ENCODE assay signal across 16 cellular contexts in the genomic region with DNA sequence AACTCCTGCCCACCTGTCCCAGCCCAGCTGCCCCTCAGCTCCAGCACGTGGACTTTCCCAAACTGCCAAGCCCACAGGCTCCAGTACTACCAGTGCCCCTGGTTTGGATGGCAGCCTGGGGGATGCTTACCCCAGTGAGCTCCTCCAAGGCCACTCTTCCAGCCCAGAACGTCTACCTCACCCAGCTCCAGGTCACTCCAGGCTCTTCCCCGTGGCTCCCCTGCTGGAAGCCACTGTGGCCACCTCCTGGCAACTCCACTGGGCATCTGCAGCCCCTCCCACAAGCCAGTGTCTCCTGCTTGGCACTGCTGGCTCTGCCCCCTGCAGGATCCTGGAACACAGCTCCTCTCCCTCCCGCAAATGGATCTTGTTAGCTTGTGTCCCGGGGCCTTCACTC. TPM values are rescaled to one million over a fixed set of nuclear protein-coding genes. Genes with fewer than 3 reads are reported as not detected.
DNase-seq lines count a peak whose midpoint lies in the region; ATAC-seq, FAIRE-seq and TF ChIP-seq lines count a peak whose summit lies in the region.
"Had no signal": no experiment of that assay in that cellular context is flagged by ENCODE, and none has a peak within 500 bp of the region (broad histone marks: within the 10 kb centered on the region; RNA-seq: fewer than 3 reads in every experiment).

No MANE protein-coding gene starts in this region.

- H3K4me3 Mint-ChIP-seq in T-helper 17 cell = peak overlapping the region; percentile 62
- no peak overlapping the region for H3K4me3 Mint-ChIP-seq in activated CD8-positive, alpha-beta T cell treated with anti-CD3 and anti-CD28 coated beads for 36 hours
- H3K4me3 Mint-ChIP-seq in CD8-positive, alpha-beta T cell = no peak overlapping the region

- intact Hi-C loops in activated CD8-positive, alpha-beta T cell treated with anti-CD3 and anti-CD28 coated beads for 36 hours (cut with micrococcal nuclease) = no loop called here
- intact Hi-C loops in CD8-positive, alpha-beta T cell (cut with DNase I, micrococcal nuclease) = no loop called here

- H3K4me3 ChIP-seq in CD8-positive, alpha-beta T cell (ENCODE audit: low read depth, low read length) = no peak overlapping the region
- H3K4me3 ChIP-seq: lung, ovary had no signal

- no peak overlapping the region for H3K27ac ChIP-seq in CD8-positive, alpha-beta T cell (ENCODE audit: low read depth, low read length)
- H3K27ac ChIP-seq: ovary had no signal

- H3K27me3 Mint-ChIP-seq in T-helper 17 cell = peaks cover 6% of the 10 kb centered on the region
- H3K27me3 Mint-ChIP-seq in activated CD8-positive, alpha-beta T cell treated with anti-CD3 and anti-CD28 coated beads for 36 hours = no peaks in the 10 kb centered on the region
- H3K27me3 Mint-ChIP-seq in CD8-positive, alpha-beta T cell (ENCODE audit: low read depth) = no peaks in the 10 kb centered on the region

- no peak for ATAC-seq in T-helper 17 cell
- ATAC-seq in activated CD8-positive, alpha-beta T cell treated with anti-CD3 and anti-CD28 coated beads for 36 hours = no peak
- no peak for ATAC-seq in CD8-positive, alpha-beta T cell

- H3K27ac Mint-ChIP-seq in T-helper 17 cell = peak overlapping the region; percentile 67
- H3K27ac Mint-ChIP-seq in activated CD8-positive, alpha-beta T cell treated with anti-CD3 and anti-CD28 coated beads for 36 hours = no peak overlapping the region
- H3K27ac Mint-ChIP-seq in CD8-positive, alpha-beta T cell = no peak overlapping the region

- no peaks in the 10 kb centered on the region for H3K36me3 Mint-ChIP-seq in T-helper 17 cell (ENCODE audit: low read depth)
- H3K36me3 Mint-ChIP-seq in activated CD8-positive, alpha-beta T cell treated with anti-CD3 and anti-CD28 coated beads for 36 hours (ENCODE audit: low read depth) = no peaks in the 10 kb centered on the region
- H3K36me3 Mint-ChIP-seq in CD8-positive, alpha-beta T cell = no peaks in the 10 kb centered on the region

- POLR2A ChIA-PET in activated CD8-positive, alpha-beta T cell treated with anti-CD3 and anti-CD28 coated beads for 36 hours (lab: Charles Lee) = no interaction called here
- POLR2A ChIA-PET in CD8-positive, alpha-beta T cell (lab: Charles Lee) = no interaction called here

- H3K36me3 ChIP-seq in CD8-positive, alpha-beta T cell (ENCODE audit: insufficient read depth, low read length) = no peaks in the 10 kb centered on the region
- H3K36me3 ChIP-seq: ovary had no signal

- CTCF ChIA-PET in activated CD8-positive, alpha-beta T cell treated with anti-CD3 and anti-CD28 coated beads for 36 hours (lab: Charles Lee) = interaction anchor here (1.0 kb wide), 1 partner anchor 15 kb away, joined by 3 read pairs; no protein-coding TSS in a partner anchor
- CTCF ChIA-PET in CD8-positive, alpha-beta T cell (lab: Charles Lee) = no interaction called here

- TF ChIP-seq POLR2A in H54 (IDR thresholded peaks at IDR 0.05; ENCODE audit: low read depth, low read length) = no peak

- no peaks in the 10 kb centered on the region for H3K4me1 ChIP-seq in CD8-positive, alpha-beta T cell (ENCODE audit: insufficient read depth, low read length)

- no peak for FAIRE-seq in H54 (lab: Jason Lieb, UNC)

- H3K9me3 ChIP-seq in T-helper 17 cell (ENCODE audit: control insufficient read depth, low read length, poor library complexity, severe bottlenecking) = no peaks in the 10 kb centered on the region
- H3K9me3 ChIP-seq in CD8-positive, alpha-beta T cell (ENCODE audit: low read length) = no peaks in the 10 kb centered on the region
- H3K9me3 ChIP-seq: ovary had no signal

- H3K27me3 ChIP-seq in CD8-positive, alpha-beta T cell (ENCODE audit: insufficient read depth, low read length) = no peaks in the 10 kb centered on the region
- H3K27me3 ChIP-seq: ovary had no signal

- DNase-seq in A172 (ENCODE audit: low spot score) = peak; percentile 79
- peak; percentile 84 for DNase-seq in H54 (ENCODE audit: insufficient read length, low spot score)
- no peak for DNase-seq in T-helper 17 cell
- peak; percentile 30 for DNase-seq in medulla oblongata (ENCODE audit: extremely low spot score)
- DNase-seq in NCI-H526 treated with DMSO at 0.1 percent for 48 hours (lab: John Stamatoyannopoulos, UW) = no peak
- no peak for DNase-seq in globus pallidus (ENCODE audit: low spot score)
- no peak for DNase-seq in activated CD8-positive, alpha-beta T cell treated with anti-CD3 and anti-CD28 coated beads for 36 hours
- DNase-seq in CD8-positive, alpha-beta T cell = no peak
- DNase-seq: activated T-cell treated with anti-CD3 and anti-CD28 coated beads, Interleukin-2, amount 50 U/mL, for 1 hour; amniotic stem cell; effector CD4-positive, alpha-beta T cell; MV-4-11; ovary; stimulated activated CD4-positive, alpha-beta T cell treated with anti-CD3 and anti-CD28 coated beads, Interleukin-4, amount 100 ng/mL, for 4 hours; stimulated activated naive CD4-positive, alpha-beta T cell treated with Interleukin-2 at 50 U/mL for 16 hours had no signal

- no peak for TF ChIP-seq CTCF in activated CD8-positive, alpha-beta T cell treated with anti-CD3 and anti-CD28 coated beads for 36 hours (IDR thresholded peaks at IDR 0.05)
- TF ChIP-seq CTCF in CD8-positive, alpha-beta T cell (IDR thresholded peaks at IDR 0.05) = no peak

- H3K9me3 Mint-ChIP-seq in activated CD8-positive, alpha-beta T cell treated with anti-CD3 and anti-CD28 coated beads for 36 hours = no peaks in the 10 kb centered on the region
- no peaks in the 10 kb centered on the region for H3K9me3 Mint-ChIP-seq in CD8-positive, alpha-beta T cell

- peaks cover 12% of the 10 kb centered on the region for H3K4me1 Mint-ChIP-seq in T-helper 17 cell
- H3K4me1 Mint-ChIP-seq in activated CD8-positive, alpha-beta T cell treated with anti-CD3 and anti-CD28 coated beads for 36 hours (ENCODE audit: low read depth) = peaks cover 5% of the 10 kb centered on the region
- H3K4me1 Mint-ChIP-seq in CD8-positive, alpha-beta T cell (ENCODE audit: low read depth) = peaks cover 4% of the 10 kb centered on the region

RNA-seq across cellular contexts. Expression of gene LMO1, which starts 29.3 kb away (rescaled TPM):
- total RNA-seq in A172 (2014; rRNA removed; shearing (Covaris generic)) = 0.22 and 1.7 TPM in 2 replicates
- not detected for total RNA-seq in T-helper 17 cell
- not detected for total RNA-seq in activated CD8-positive, alpha-beta T cell treated with anti-CD3 and anti-CD28 coated beads for 36 hours
- not detected for total RNA-seq in CD8-positive, alpha-beta T cell

Comparison
In these comparisons a context has a peak if more than half of its experiments do, and no peak if none do; other contexts are left out.
1. DNase-seq: peak in A172 (single experiment), H54 (single experiment) and medulla oblongata (single experiment); none in T-helper 17 cell (0 of 3), NCI-H526 treated with DMSO at 0.1 percent for 48 hours (single experiment), globus pallidus (single experiment), activated CD8-positive, alpha-beta T cell treated with anti-CD3 and anti-CD28 coated beads for 36 hours (single experiment) and CD8-positive, alpha-beta T cell (0 of 7).